34 cellular contexts compared by ENCODE assay signal in genomic region chr12:20822415-20822814, GRCh38. TPM values are rescaled to one million over a fixed set of nuclear protein-coding genes. Genes with fewer than 3 reads are reported as not detected.
"Had no signal": no experiment of that assay in that cellular context is flagged by ENCODE, and none has a peak within 500 bp of the region (broad histone marks: within the 10 kb centered on the region; RNA-seq: fewer than 3 reads in every experiment).

No MANE protein-coding gene starts in this region.

- H3K27me3 ChIP-seq: colonic mucosa, esophagus muscularis mucosa, foreskin keratinocyte, gastroesophageal sphincter, heart right ventricle, ovary, suprapubic skin, transverse colon, vagina had no signal

- H3K4me3 Mint-ChIP-seq: dendritic cell treated with granulocyte-macrophage colony-stimulating factor and Interleukin-4, amounts not matched to agents 40 ng/mL and 50 ng/mL, for 4 days; endodermal cell; immature natural killer cell; memory B cell; natural killer cell; stimulated activated naive CD8-positive, alpha-beta T cell treated with anti-CD3 and anti-CD28 coated beads, Interleukin-15, amount 100 ng/mL, for 72 hours had no signal

- H3K4me1 ChIP-seq: colonic mucosa, esophagus muscularis mucosa, foreskin keratinocyte, gastroesophageal sphincter, heart right ventricle, suprapubic skin, transverse colon, vagina had no signal

- ATAC-seq: foreskin keratinocyte; gastroesophageal sphincter; heart right ventricle; natural killer cell; sciatic nerve; stimulated activated naive CD8-positive, alpha-beta T cell treated with anti-CD3 and anti-CD28 coated beads, Interleukin-15, amount 100 ng/mL, for 72 hours had no signal

- H3K36me3 Mint-ChIP-seq: immature natural killer cell, memory B cell, natural killer cell had no signal

- H3K27me3 Mint-ChIP-seq: dendritic cell treated with granulocyte-macrophage colony-stimulating factor and Interleukin-4, amounts not matched to agents 40 ng/mL and 50 ng/mL, for 4 days; memory B cell; stimulated activated naive CD8-positive, alpha-beta T cell treated with anti-CD3 and anti-CD28 coated beads, Interleukin-15, amount 100 ng/mL, for 72 hours had no signal

- H3K4me2 ChIP-seq: smooth muscle cell had no signal

- H3K4me3 ChIP-seq: colonic mucosa, esophagus muscularis mucosa, gastroesophageal sphincter, heart right ventricle, lung, ovary, smooth muscle cell, suprapubic skin, transverse colon, vagina had no signal

- H3K9me3 ChIP-seq: colonic mucosa, esophagus muscularis mucosa, ovary, suprapubic skin, transverse colon, vagina had no signal

- H3K27ac Mint-ChIP-seq: dendritic cell treated with granulocyte-macrophage colony-stimulating factor and Interleukin-4, amounts not matched to agents 40 ng/mL and 50 ng/mL, for 4 days; endodermal cell; immature natural killer cell; memory B cell; natural killer cell; stimulated activated naive CD8-positive, alpha-beta T cell treated with anti-CD3 and anti-CD28 coated beads, Interleukin-15, amount 100 ng/mL, for 72 hours had no signal

- H3K27ac ChIP-seq: colonic mucosa, esophagus muscularis mucosa, foreskin keratinocyte, gastroesophageal sphincter, heart right ventricle, ovary, suprapubic skin, transverse colon, vagina had no signal

- H3K4me1 Mint-ChIP-seq: endodermal cell; immature natural killer cell; memory B cell; natural killer cell; stimulated activated naive CD8-positive, alpha-beta T cell treated with anti-CD3 and anti-CD28 coated beads, Interleukin-15, amount 100 ng/mL, for 72 hours had no signal

- H3K36me3 ChIP-seq: colonic mucosa, esophagus muscularis mucosa, gastroesophageal sphincter, heart right ventricle, ovary, suprapubic skin, transverse colon, vagina had no signal

- DNase-seq: colonic mucosa; effector CD8-positive, alpha-beta T cell; endodermal cell; foreskin keratinocyte; glutamatergic neuron; heart right ventricle; hippocampal formation; immature natural killer cell; natural killer cell; occipital lobe; ovary; posterior cingulate gyrus; stimulated activated CD4-positive, alpha-beta T cell treated with anti-CD3 and anti-CD28 coated beads, Interleukin-12 subunit alpha, Interleukin-12 subunit beta, amount 100 ng/mL, for 4 hours; stimulated activated CD4-positive, alpha-beta T cell treated with anti-CD3 and anti-CD28 coated beads, Interleukin-1b, Interleukin-23, amount 100 ng/mL, for 48 hours; stimulated activated CD4-positive, alpha-beta T cell treated with anti-CD3 and anti-CD28 coated beads, Interleukin-4, amount 100 ng/mL, for 1 hour; stimulated activated CD8-positive, alpha-beta memory T cell treated with anti-CD3 and anti-CD28 coated beads, Interleukin-4, amount 100 ng/mL, for 48 hours; stimulated activated naive CD4-positive, alpha-beta T cell; stimulated activated naive CD8-positive, alpha-beta T cell treated with anti-CD3 and anti-CD28 coated beads, Interleukin-15, amount 100 ng/mL, for 72 hours; transverse colon had no signal

RNA-seq across cellular contexts. Expression of gene SLCO1B3, which starts 11.9 kb away (rescaled TPM):
- total RNA-seq: endodermal cell, epithelial cell of proximal tubule, fibroblast of lung, foreskin keratinocyte, mononuclear cell, natural killer cell, smooth muscle cell, suprapubic skin, ureter, vagina had no signal
- polyA plus RNA-seq: fibroblast of lung, foreskin keratinocyte, heart right ventricle, immature natural killer cell, keratinocyte, neural cell, smooth muscle cell had no signal
